ENCODE assay signal across 27 cellular contexts in the genomic region with DNA sequence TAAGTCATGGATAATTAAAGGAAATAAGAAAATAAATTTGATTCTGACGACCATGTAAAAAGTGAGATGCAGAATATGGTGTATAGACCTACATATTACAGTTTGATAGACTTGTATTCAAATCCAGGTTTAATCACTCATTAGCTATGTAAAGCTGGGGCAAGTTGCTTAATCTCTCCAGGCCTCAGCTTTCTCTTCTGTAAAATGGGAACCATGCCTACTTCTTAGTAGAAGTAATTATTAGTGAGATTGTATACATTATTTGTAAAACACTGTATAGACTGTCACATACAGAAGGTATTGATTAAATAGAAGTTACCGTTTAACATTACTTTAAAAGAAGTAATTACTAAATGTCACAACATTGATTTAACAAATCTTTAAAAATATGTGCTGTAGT.
"Had no signal": no experiment of that assay in that cellular context is flagged by ENCODE, and none has a peak within 500 bp of the region (broad histone marks: within the 10 kb centered on the region; RNA-seq: fewer than 3 reads in every experiment).

No MANE protein-coding gene starts in this region.

- H3K9me3 ChIP-seq: stomach, suprapubic skin, testis, thoracic aorta, thyroid gland, tibial artery, tibial nerve, transverse colon, upper lobe of left lung, upper lobe of right lung, uterus, vagina had no signal

- FAIRE-seq: urothelium cell line had no signal

- H3K27ac ChIP-seq: stomach, suprapubic skin, testis, thoracic aorta, thyroid gland, tibial artery, tibial nerve, transverse colon, upper lobe of left lung, upper lobe of right lung, uterus, vagina had no signal

- DNase-seq: stimulated activated CD4-positive, alpha-beta T cell treated with anti-CD3 and anti-CD28 coated beads, Interleukin-2, amount 100 ng/mL, for 48 hours; stimulated activated CD4-positive, alpha-beta T cell treated with anti-CD3 and anti-CD28 coated beads, Interleukin-4, amount 100 ng/mL, for 1 hour; stimulated activated CD4-positive, alpha-beta T cell treated with anti-CD3 and anti-CD28 coated beads, Interleukin-4, amount 100 ng/mL, for 24 hours; stimulated activated CD4-positive, alpha-beta T cell treated with anti-CD3 and anti-CD28 coated beads, Interleukin-4, amount 100 ng/mL, for 4 hours; stimulated activated CD8-positive, alpha-beta memory T cell treated with anti-CD3 and anti-CD28 coated beads, Interleukin-4, amount 100 ng/mL, for 48 hours; stimulated activated naive B cell treated with anti-CD40 and anti-IgM and Interleukin-4, amounts not matched to agents 10 μg/mL and 1 μg/mL and 100 μg/mL, for 72 hours; stimulated activated naive CD4-positive, alpha-beta T cell; stimulated activated naive CD4-positive, alpha-beta T cell treated with Interleukin-2 at 50 U/mL for 16 hours; stimulated activated naive CD8-positive, alpha-beta T cell treated with anti-CD3 and anti-CD28 coated beads, Interleukin-15, amount 100 ng/mL, for 72 hours; stimulated activated naive CD8-positive, alpha-beta T cell treated with anti-CD3 and anti-CD28 coated beads, Interleukin-15, Interleukin-2, amounts not matched to agents 100 U/mL and 50 U/mL, for 24 hours; stomach; substantia nigra; testis; thyroid gland; tibial artery; transverse colon; trophoblast cell; upper lobe of left lung; upper lobe of right lung; uterus had no signal

- ATAC-seq: stimulated activated effector memory CD8-positive, alpha-beta T cell treated with anti-CD3 and anti-CD28 coated beads, Interleukin-12 subunit alpha, Interleukin-12 subunit beta, amount 100 ng/mL, for 72 hours; stimulated activated memory B cell treated with anti-CD40 and anti-IgM and Interleukin-4, amounts not matched to agents 10 μg/mL and 1 μg/mL and 100 μg/mL, for 72 hours; stimulated activated naive B cell treated with anti-CD40 and anti-IgM and Interleukin-4, amounts not matched to agents 10 μg/mL and 1 μg/mL and 100 μg/mL, for 72 hours; stimulated activated naive CD8-positive, alpha-beta T cell treated with anti-CD3 and anti-CD28 coated beads, Interleukin-15, amount 100 ng/mL, for 72 hours; stimulated activated naive CD8-positive, alpha-beta T cell treated with anti-CD3 and anti-CD28 coated beads, Interleukin-15, Interleukin-2, amounts not matched to agents 100 U/mL and 50 U/mL, for 24 hours; upper lobe of right lung had no signal

- H3K4me1 ChIP-seq: suprapubic skin, testis, thyroid gland, transverse colon, upper lobe of left lung, upper lobe of right lung, uterus, vagina had no signal

- H3K27me3 ChIP-seq: stomach, suprapubic skin, testis, thyroid gland, tibial artery, tibial nerve, transverse colon, upper lobe of left lung, upper lobe of right lung, uterus, vagina had no signal

- H3K4me3 ChIP-seq: stomach, suprapubic skin, testis, thoracic aorta, thyroid gland, tibial artery, tibial nerve, transverse colon, upper lobe of left lung, upper lobe of right lung, uterus, vagina had no signal

- H3K36me3 ChIP-seq: stomach, suprapubic skin, thoracic aorta, thyroid gland, tibial artery, tibial nerve, transverse colon, upper lobe of left lung, upper lobe of right lung, uterus, vagina had no signal
